7 cellular contexts compared by ENCODE assay signal in genomic region chr15:43622068-43622758, GRCh38. TPM values are rescaled to one million over a fixed set of nuclear protein-coding genes. Genes with fewer than 3 reads are reported as not detected.
"Had no signal": no experiment of that assay in that cellular context is flagged by ENCODE, and none has a peak within 500 bp of the region (broad histone marks: within the 10 kb centered on the region; RNA-seq: fewer than 3 reads in every experiment).

No MANE protein-coding gene starts in this region.

RNA-seq across cellular contexts. Expression of gene STRC, which starts 3.6 kb away (rescaled TPM):
- total RNA-seq: ascending aorta, endothelial cell of umbilical vein, lower lobe of right lung had no signal

RNA-seq across cellular contexts. Expression of gene CKMT1B, which starts 28.4 kb away (rescaled TPM):
- total RNA-seq: activated B cell treated with CpG ODN at 0.5 μM for 24 hours, ascending aorta, endothelial cell of umbilical vein, natural killer cell, osteocyte, thoracic aorta had no signal
